ENCODE assay signal across 1 cellular context in genomic region chr12:109693160-109693559, GRCh38.
A peak's percentile ranks its signal among the peaks of the same experiment; 100 is the strongest.
TF ChIP-seq lines count a peak whose summit lies in the region.

No MANE protein-coding gene starts in this region.

TF ChIP-seq in K562, 482 proteins besides CTCF, POLR2A, EP300 and RAD21 (continued from another document):
- TF ChIP-seq BCOR (IDR thresholded peaks at IDR 0.05) (peak; percentile 64), DLX4 (CRISPR knock-in tag; IDR thresholded peaks at IDR 0.05) (no peak), TAF1 (IDR thresholded peaks at IDR 0.05; ENCODE audit: control insufficient read depth, extremely low read depth, insufficient read depth, low read length, severe bottlenecking) (no peak), HNRNPL (IDR thresholded peaks at IDR 0.05; ENCODE audit: low read depth, low read length) (no peak)
- TF ChIP-seq, protein P1, sequence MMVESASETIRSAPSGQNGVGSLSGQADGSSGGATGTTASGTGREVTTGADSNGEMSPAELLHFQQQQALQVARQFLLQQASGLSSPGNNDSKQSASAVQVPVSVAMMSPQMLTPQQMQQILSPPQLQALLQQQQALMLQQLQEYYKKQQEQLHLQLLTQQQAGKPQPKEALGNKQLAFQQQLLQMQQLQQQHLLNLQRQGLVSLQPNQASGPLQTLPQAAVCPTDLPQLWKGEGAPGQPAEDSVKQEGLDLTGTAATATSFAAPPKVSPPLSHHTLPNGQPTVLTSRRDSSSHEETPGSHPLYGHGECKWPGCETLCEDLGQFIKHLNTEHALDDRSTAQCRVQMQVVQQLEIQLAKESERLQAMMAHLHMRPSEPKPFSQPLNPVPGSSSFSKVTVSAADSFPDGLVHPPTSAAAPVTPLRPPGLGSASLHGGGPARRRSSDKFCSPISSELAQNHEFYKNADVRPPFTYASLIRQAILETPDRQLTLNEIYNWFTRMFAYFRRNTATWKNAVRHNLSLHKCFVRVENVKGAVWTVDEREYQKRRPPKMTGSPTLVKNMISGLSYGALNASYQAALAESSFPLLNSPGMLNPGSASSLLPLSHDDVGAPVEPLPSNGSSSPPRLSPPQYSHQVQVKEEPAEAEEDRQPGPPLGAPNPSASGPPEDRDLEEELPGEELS (CRISPR knock-in tag; IDR thresholded peaks at IDR 0.05; ENCODE audit: borderline replicate concordance): no peak
- TF ChIP-seq, protein P2, sequence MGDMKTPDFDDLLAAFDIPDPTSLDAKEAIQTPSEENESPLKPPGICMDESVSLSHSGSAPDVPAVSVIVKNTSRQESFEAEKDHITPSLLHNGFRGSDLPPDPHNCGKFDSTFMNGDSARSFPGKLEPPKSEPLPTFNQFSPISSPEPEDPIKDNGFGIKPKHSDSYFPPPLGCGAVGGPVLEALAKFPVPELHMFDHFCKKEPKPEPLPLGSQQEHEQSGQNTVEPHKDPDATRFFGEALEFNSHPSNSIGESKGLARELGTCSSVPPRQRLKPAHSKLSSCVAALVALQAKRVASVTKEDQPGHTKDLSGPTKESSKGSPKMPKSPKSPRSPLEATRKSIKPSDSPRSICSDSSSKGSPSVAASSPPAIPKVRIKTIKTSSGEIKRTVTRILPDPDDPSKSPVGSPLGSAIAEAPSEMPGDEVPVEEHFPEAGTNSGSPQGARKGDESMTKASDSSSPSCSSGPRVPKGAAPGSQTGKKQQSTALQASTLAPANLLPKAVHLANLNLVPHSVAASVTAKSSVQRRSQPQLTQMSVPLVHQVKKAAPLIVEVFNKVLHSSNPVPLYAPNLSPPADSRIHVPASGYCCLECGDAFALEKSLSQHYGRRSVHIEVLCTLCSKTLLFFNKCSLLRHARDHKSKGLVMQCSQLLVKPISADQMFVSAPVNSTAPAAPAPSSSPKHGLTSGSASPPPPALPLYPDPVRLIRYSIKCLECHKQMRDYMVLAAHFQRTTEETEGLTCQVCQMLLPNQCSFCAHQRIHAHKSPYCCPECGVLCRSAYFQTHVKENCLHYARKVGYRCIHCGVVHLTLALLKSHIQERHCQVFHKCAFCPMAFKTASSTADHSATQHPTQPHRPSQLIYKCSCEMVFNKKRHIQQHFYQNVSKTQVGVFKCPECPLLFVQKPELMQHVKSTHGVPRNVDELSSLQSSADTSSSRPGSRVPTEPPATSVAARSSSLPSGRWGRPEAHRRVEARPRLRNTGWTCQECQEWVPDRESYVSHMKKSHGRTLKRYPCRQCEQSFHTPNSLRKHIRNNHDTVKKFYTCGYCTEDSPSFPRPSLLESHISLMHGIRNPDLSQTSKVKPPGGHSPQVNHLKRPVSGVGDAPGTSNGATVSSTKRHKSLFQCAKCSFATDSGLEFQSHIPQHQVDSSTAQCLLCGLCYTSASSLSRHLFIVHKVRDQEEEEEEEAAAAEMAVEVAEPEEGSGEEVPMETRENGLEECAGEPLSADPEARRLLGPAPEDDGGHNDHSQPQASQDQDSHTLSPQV (IDR thresholded peaks at IDR 0.05): no peak
